11 cellular contexts compared by ENCODE assay signal in genomic region chr16:68355447-68356248, GRCh38. TPM values are rescaled to one million over a fixed set of nuclear protein-coding genes. Genes with fewer than 3 reads are reported as not detected.
DNase-seq lines count a peak whose midpoint lies in the region; ATAC-seq and TF ChIP-seq lines count a peak whose summit lies in the region.
"Had no signal": no experiment of that assay in that cellular context is flagged by ENCODE, and none has a peak within 500 bp of the region (broad histone marks: within the 10 kb centered on the region; RNA-seq: fewer than 3 reads in every experiment).

No MANE protein-coding gene starts in this region.

- 83% methylated on average over 11 of the region's 28 CpGs; no CpG with 5 or more reads in 1 of the 2 experiments for WGBS in IMR-90 (ENCODE audit: extremely low coverage in 2 of 2, insufficient read length in 1 of 2), 2 experiments

- no peak overlapping the region for H4K91ac ChIP-seq in IMR-90 (ENCODE audit: insufficient read depth, low read depth, low read length)

- intact Hi-C loops in IMR-90 (cut with micrococcal nuclease), result no loop called here

- no peak overlapping the region for H4K8ac ChIP-seq in IMR-90 (ENCODE audit: low read depth in 2 of 2, low read length in 2 of 2)

- peaks cover 61% of the 10 kb centered on the region for H3K36me3 ChIP-seq in BE2C
- H3K36me3 ChIP-seq in IMR-90 (ENCODE audit: control insufficient read depth, insufficient read depth, low read length), result peaks cover 61% of the 10 kb centered on the region
- H3K36me3 ChIP-seq in effector memory CD4-positive, alpha-beta T cell (ENCODE audit: control insufficient read depth, insufficient read depth, low read length), result peaks cover 44% of the 10 kb centered on the region

- H2BK120ac ChIP-seq in IMR-90 (ENCODE audit: low read depth, low read length), result no peak overlapping the region

- dilution Hi-C loops in IMR-90 (cut with HindIII; ENCODE audit: low sequenced_read_pairs, unreplicated experiment), result no loop called here

- no peak overlapping the region for H2BK20ac ChIP-seq in IMR-90 (ENCODE audit: low read depth, low read length)

- H4K5ac ChIP-seq in IMR-90 (ENCODE audit: low read depth, low read length), result no peak overlapping the region

- H3K4me1 ChIP-seq in BE2C (no peaks in the 10 kb centered on the region), IMR-90 (ENCODE audit: control insufficient read depth, insufficient read depth, low read length) (no peaks in the 10 kb centered on the region)
- H3K4me1 ChIP-seq in effector memory CD4-positive, alpha-beta T cell (ENCODE audit: control insufficient read depth, insufficient read depth, low read length, poor library complexity, severe bottlenecking), result peaks cover 38% of the 10 kb centered on the region
- H3K4me1 ChIP-seq: pancreas had no signal

- no peaks in the 10 kb centered on the region; the same call in 1 of the 2 replicates for H4K20me1 ChIP-seq in IMR-90 (ENCODE audit: insufficient read depth, low read length)

- TF ChIP-seq RAD21 in IMR-90 (IDR thresholded peaks at IDR 0.05; ENCODE audit: low read length), result no peak

- DNase-seq in BE2C (no peak), IMR-90 (no peak), OCI-M2 (lab: John Stamatoyannopoulos, UW; ENCODE audit: unreplicated experiment) (no peak), mesenteric fat pad (ENCODE audit: low spot score) (no peak), medulla oblongata (ENCODE audit: extremely low spot score) (no peak)
- DNase-seq in effector memory CD4-positive, alpha-beta T cell, result no peak
- no peak for DNase-seq in stimulated activated CD4-positive, alpha-beta T cell treated with anti-CD3 and anti-CD28 coated beads, Interleukin-1b, Interleukin-23, amount 100 ng/mL, for 48 hours
- DNase-seq: DMS53; NK-92 treated with Interleukin-12 subunit alpha and Interleukin-12 subunit beta, amount 100 ng/mL, for 24 hours had no signal

- CTCF ChIA-PET in IMR-90 (lab: Yijun Ruan, JAX), result no interaction called here

- BruUV-seq in IMR-90 (replicated peaks; lab: Mats Ljungman, UMichigan), result no TSS peak

- no peak overlapping the region for H2AK5ac ChIP-seq in IMR-90 (ENCODE audit: low read depth, low read length)

- H3K79me1 ChIP-seq in IMR-90 (ENCODE audit: low read depth in 1 of 2, low read length in 2 of 2), result no peaks in the 10 kb centered on the region; a peak in 1 of 4 replicates

- H3K23ac ChIP-seq in IMR-90 (ENCODE audit: low read depth, low read length), result no peak overlapping the region

- H3K27me3 ChIP-seq in BE2C (no peaks in the 10 kb centered on the region), IMR-90 (ENCODE audit: control insufficient read depth, insufficient read depth, low read length) (no peaks in the 10 kb centered on the region)
- no peaks in the 10 kb centered on the region for H3K27me3 ChIP-seq in effector memory CD4-positive, alpha-beta T cell (replicated peaks; ENCODE audit: control insufficient read depth, insufficient read depth, low read length, poor library complexity, severe bottlenecking)
- H3K27me3 ChIP-seq: pancreas had no signal

- no peak overlapping the region for H3K14ac ChIP-seq in IMR-90 (replicated peaks; ENCODE audit: low read depth, low read length)

- no peak overlapping the region for H3K56ac ChIP-seq in IMR-90 (ENCODE audit: extremely low read depth, insufficient read depth, low read length)

- no peak overlapping the region for H2BK15ac ChIP-seq in IMR-90 (ENCODE audit: low read depth, low read length)

- H3K18ac ChIP-seq in IMR-90 (ENCODE audit: low read depth, low read length), result no peak overlapping the region

- in situ Hi-C loops in IMR-90 (cut with MboI; ENCODE audit: low sequenced_read_pairs), result no loop called here

- H3K9ac ChIP-seq in IMR-90 (ENCODE audit: low read depth, low read length), result no peak overlapping the region

- no peak overlapping the region for H3K27ac ChIP-seq in IMR-90 (ENCODE audit: insufficient read depth, low read length)
- no peak overlapping the region for H3K27ac ChIP-seq in effector memory CD4-positive, alpha-beta T cell (ENCODE audit: insufficient read depth, low read length, poor library complexity, severe bottlenecking)
- H3K27ac ChIP-seq: pancreas had no signal

- peak overlapping the region; percentile 55 for H2AK9ac ChIP-seq in IMR-90 (replicated peaks; ENCODE audit: low read depth, low read length, poor library complexity)

- POLR2A ChIA-PET in IMR-90 (lab: Charles Lee; ENCODE audit: unreplicated experiment), result no interaction called here

- TF ChIP-seq CTCF in BE2C (IDR thresholded peaks at IDR 0.05; ENCODE audit: low read depth, low read length), result peak; percentile 21; the same call in 1 of the 2 replicates
- no peak for TF ChIP-seq CTCF in IMR-90 (conservative IDR thresholded peaks at IDR 0.05; ENCODE audit: low read depth, low read length)

- no peak overlapping the region for H3K4me2 ChIP-seq in IMR-90 (ENCODE audit: low read depth, low read length)

- no peak overlapping the region for H2AFZ ChIP-seq in IMR-90 (replicated peaks; ENCODE audit: low read length, poor library complexity)

- H2BK5ac ChIP-seq in IMR-90 (ENCODE audit: low read depth, low read length, poor library complexity, severe bottlenecking), result no peak overlapping the region

- H3K9me3 ChIP-seq in BE2C (no peaks in the 10 kb centered on the region), IMR-90 (ENCODE audit: control insufficient read depth, insufficient read depth, low read length) (no peaks in the 10 kb centered on the region)
- no peaks in the 10 kb centered on the region for H3K9me3 ChIP-seq in effector memory CD4-positive, alpha-beta T cell (ENCODE audit: control insufficient read depth, low read length)
- H3K9me3 ChIP-seq: pancreas had no signal

- H3K4ac ChIP-seq in IMR-90 (ENCODE audit: low read depth, low read length), result no peak overlapping the region

- no peak for TF ChIP-seq POLR2A in IMR-90 (IDR thresholded peaks at IDR 0.05; ENCODE audit: low read depth, low read length)

- no peaks in the 10 kb centered on the region for H3K9me1 ChIP-seq in IMR-90 (ENCODE audit: insufficient read depth, low read length)

- H3K4me3 ChIP-seq in BE2C (ENCODE audit: low read depth, low read length), result no peak overlapping the region
- H3K4me3 ChIP-seq in IMR-90 (ENCODE audit: insufficient read depth, low read depth, low read length), result no peak overlapping the region
- H3K4me3 ChIP-seq in effector memory CD4-positive, alpha-beta T cell (ENCODE audit: insufficient read depth, low read depth, low read length, poor library complexity, severe bottlenecking), result peak overlapping the region; percentile 57
- H3K4me3 ChIP-seq: pancreas had no signal

- peak; percentile 6 for ATAC-seq in GM18870 (IDR thresholded peaks at IDR 0.05; ENCODE audit: unreplicated experiment)
- ATAC-seq in IMR-90 (ENCODE audit: low read depth), result no peak

TF ChIP-seq in IMR-90, 13 proteins besides CTCF, POLR2A, EP300 and RAD21:
- TF ChIP-seq BHLHE40 (IDR thresholded peaks at IDR 0.05; ENCODE audit: low read depth, low read length) (no peak), USF2 (IDR thresholded peaks at IDR 0.05; ENCODE audit: low read depth, low read length) (no peak), RCOR1 (IDR thresholded peaks at IDR 0.05; ENCODE audit: insufficient replicate concordance, low read length) (no peak), ELK1 (IDR thresholded peaks at IDR 0.05; ENCODE audit: borderline replicate concordance, low read depth, low read length) (no peak), MAFK (IDR thresholded peaks at IDR 0.05; ENCODE audit: low read depth, low read length) (no peak), RFX5 (IDR thresholded peaks at IDR 0.05; ENCODE audit: low read depth, low read length) (no peak)

RNA-seq across cellular contexts. Expression of gene PRMT7, which starts 44.8 kb away (rescaled TPM):
- polyA plus RNA-seq in BE2C (2012; ENCODE audit: insufficient read depth, insufficient read length, low read depth), result 67.4 TPM
- total RNA-seq in IMR-90 (2012; rRNA removed), result 65.5 and 68.6 TPM in 2 replicates
- 61.0 and 63.1 TPM in 2 replicates for polyA plus RNA-seq in IMR-90 (2012; rRNA removed)
- polyA plus RNA-seq in IMR-90 (2012; cell fraction: cytosol; rRNA removed), result 31.0 and 38.2 TPM in 2 replicates
- 269 and 469 TPM in 2 replicates for polyA plus RNA-seq in IMR-90 (2012; cell fraction: nucleus; rRNA removed; ENCODE audit: low replicate concordance)
- 35.7 TPM for total RNA-seq in mesenteric fat pad

RNA-seq across cellular contexts. Expression of gene SLC7A6OS, which starts 44.9 kb away (rescaled TPM):
- polyA plus RNA-seq in BE2C (2012; ENCODE audit: insufficient read depth, insufficient read length, low read depth), result 23.0 TPM
- total RNA-seq in IMR-90 (2012; rRNA removed) (8.4 and 10.3 TPM in 2 replicates), mesenteric fat pad (12.3 TPM)
- 5.6 and 6.8 TPM in 2 replicates for polyA plus RNA-seq in IMR-90 (2012; rRNA removed)
- polyA plus RNA-seq in IMR-90 (2012; cell fraction: cytosol; rRNA removed), result 2.5 and 3.5 TPM in 2 replicates
- polyA plus RNA-seq in IMR-90 (2012; cell fraction: nucleus; rRNA removed; ENCODE audit: low replicate concordance), result 7.7 and 20.7 TPM in 2 replicates
